2 cellular contexts compared by ENCODE assay signal in genomic region chr2:230921806-230922595, GRCh38.
TF ChIP-seq lines count a peak whose summit lies in the region.

No MANE protein-coding gene starts in this region.

TF ChIP-seq in HepG2, 621 proteins besides CTCF, POLR2A, EP300 and RAD21:
- TF ChIP-seq CREB1 (IDR thresholded peaks at IDR 0.05) (peak; percentile 68), CREB1 (CRISPR knock-in tag; IDR thresholded peaks at IDR 0.05) (no peak), ZNF44 (CRISPR knock-in tag; IDR thresholded peaks at IDR 0.05) (no peak)

TF ChIP-seq in SK-N-SH treated with all-trans-retinoic acid at 6 μM for 48 hours, 23 proteins besides CTCF, POLR2A, EP300 and RAD21:
- TF ChIP-seq TOX (CRISPR knock-in tag; IDR thresholded peaks at IDR 0.05; ENCODE audit: borderline replicate concordance) (no peak), ZFP30 (CRISPR knock-in tag; IDR thresholded peaks at IDR 0.05) (no peak), ZNF565 (CRISPR knock-in tag; conservative IDR thresholded peaks at IDR 0.05; ENCODE audit: low read depth) (no peak), POU6F1 (CRISPR knock-in tag; IDR thresholded peaks at IDR 0.05; ENCODE audit: borderline replicate concordance, low read depth) (no peak), ESRRG (CRISPR knock-in tag; IDR thresholded peaks at IDR 0.05) (no peak), ZNF70 (CRISPR knock-in tag; IDR thresholded peaks at IDR 0.05) (no peak), ISL1 (CRISPR knock-in tag; IDR thresholded peaks at IDR 0.05) (no peak)
- TF ChIP-seq, protein P1, sequence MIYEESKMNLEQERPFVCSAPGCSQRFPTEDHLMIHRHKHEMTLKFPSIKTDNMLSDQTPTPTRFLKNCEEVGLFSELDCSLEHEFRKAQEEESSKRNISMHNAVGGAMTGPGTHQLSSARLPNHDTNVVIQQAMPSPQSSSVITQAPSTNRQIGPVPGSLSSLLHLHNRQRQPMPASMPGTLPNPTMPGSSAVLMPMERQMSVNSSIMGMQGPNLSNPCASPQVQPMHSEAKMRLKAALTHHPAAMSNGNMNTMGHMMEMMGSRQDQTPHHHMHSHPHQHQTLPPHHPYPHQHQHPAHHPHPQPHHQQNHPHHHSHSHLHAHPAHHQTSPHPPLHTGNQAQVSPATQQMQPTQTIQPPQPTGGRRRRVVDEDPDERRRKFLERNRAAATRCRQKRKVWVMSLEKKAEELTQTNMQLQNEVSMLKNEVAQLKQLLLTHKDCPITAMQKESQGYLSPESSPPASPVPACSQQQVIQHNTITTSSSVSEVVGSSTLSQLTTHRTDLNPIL (CRISPR knock-in tag; IDR thresholded peaks at IDR 0.05; ENCODE audit: low read depth): no peak
